18 cellular contexts compared by ENCODE assay signal in genomic region chr17:44831270-44831770, GRCh38. TPM values are rescaled to one million over a fixed set of nuclear protein-coding genes. Genes with fewer than 3 reads are reported as not detected.
DNase-seq lines count a peak whose midpoint lies in the region; ATAC-seq, FAIRE-seq and TF ChIP-seq lines count a peak whose summit lies in the region.
"Had no signal": no experiment of that assay in that cellular context is flagged by ENCODE, and none has a peak within 500 bp of the region (broad histone marks: within the 10 kb centered on the region; RNA-seq: fewer than 3 reads in every experiment).

No MANE protein-coding gene starts in this region.

- H3K36me3 ChIP-seq in K562 (ENCODE audit: control insufficient read depth, insufficient read depth, low read length): no peaks in the 10 kb centered on the region
- H3K36me3 ChIP-seq: thoracic aorta had no signal

- H3K9me1 ChIP-seq in K562 (ENCODE audit: control insufficient read depth, insufficient read depth, low read length): no peaks in the 10 kb centered on the region

- H3K4me1 ChIP-seq in right cardiac atrium (ENCODE audit: control insufficient read depth, insufficient read depth, low read length): no peaks in the 10 kb centered on the region
- H3K4me1 ChIP-seq in K562 (replicated peaks in 1 of 2; ENCODE audit: control insufficient read depth in 2 of 2, insufficient read depth in 2 of 2, low read length in 2 of 2): peaks cover 0 to 15% of the 10 kb centered on the region in 2 experiments; a peak in 4 of 5 replicates

- no peak for TF ChIP-seq EP300 in K562 (IDR thresholded peaks at IDR 0.05; ENCODE audit: low read length)

- H3K4me3 Mint-ChIP-seq in immature natural killer cell (peak overlapping the region; percentile 24 to 64 (median 38)), type B pancreatic cell (peak overlapping the region; percentile 64)

- no peak overlapping the region for H3K4me2 ChIP-seq in K562 (ENCODE audit: insufficient read depth, low read length)

- intact Hi-C loops in Right ventricle myocardium inferior (cut with DNase I): loop anchor here (5.0 kb wide), 1 partner anchor 36 kb away; no protein-coding TSS in a partner anchor
- intact Hi-C loops in right cardiac atrium (cut with DNase I): no loop called here
- intact Hi-C loops in K562 (cut with micrococcal nuclease): no loop called here

- in situ Hi-C loops in K562 (cut with MboI): no loop called here

- no peak for TF ChIP-seq CTCF in K562 (IDR thresholded peaks at IDR 0.05 in 2 of 3, conservative IDR thresholded peaks at IDR 0.05 in 1 of 3; ENCODE audit: insufficient read depth in 2 of 3, low read depth in 1 of 3, low read length in 3 of 3)
- no peak for TF ChIP-seq CTCF in type B pancreatic cell (conservative IDR thresholded peaks at IDR 0.05)

- H3K9me3 ChIP-seq in right cardiac atrium (ENCODE audit: control insufficient read depth, low read length) (no peaks in the 10 kb centered on the region), K562 (replicated peaks; ENCODE audit: control insufficient read depth, insufficient read depth, low read depth, low read length) (no peaks in the 10 kb centered on the region)
- H3K9me3 ChIP-seq: A549, thoracic aorta had no signal

- H3K79me2 ChIP-seq in K562 (ENCODE audit: control insufficient read depth, insufficient read depth, low read length): no peaks in the 10 kb centered on the region

- no peak overlapping the region for H3K9ac ChIP-seq in K562 (ENCODE audit: insufficient read depth in 1 of 2, low read depth in 2 of 2, low read length in 2 of 2)

- H2AFZ ChIP-seq in K562 (ENCODE audit: low read depth, low read length): no peak overlapping the region

- no peak for DNase-seq in Right ventricle myocardium inferior (ENCODE audit: missing footprints)
- no peak for DNase-seq in right cardiac atrium
- DNase-seq in K562 (ENCODE audit: extremely low read depth in 1 of 4, low spot score in 3 of 4): peak in 1 of 4 experiments; percentile 12
- no peak for DNase-seq in immature natural killer cell
- no peak for DNase-seq in type B pancreatic cell (ENCODE audit: extremely low spot score, unreplicated experiment)
- DNase-seq in NCI-H510A treated with DMSO at 0.1 percent for 48 hours (lab: John Stamatoyannopoulos, UW): no peak
- DNase-seq in GM12891 (ENCODE audit: insufficient read length, low spot score): no peak
- DNase-seq: activated CD4-positive, alpha-beta T cell treated with anti-CD3 and anti-CD28 coated beads, Interleukin-2, amount 10 ng/mL, durations not matched to agents 24 days and 14 days; activated T-cell treated with anti-CD3 and anti-CD28 coated beads, Interleukin-2, amount 50 U/mL, for 24 hours; COR-L47; NCI-H2107; SIG-M5; stimulated activated CD4-positive, alpha-beta T cell treated with anti-CD3 and anti-CD28 coated beads, Interleukin-1b, Interleukin-23, amount 100 ng/mL, for 48 hours; T1000 had no signal

- no peaks in the 10 kb centered on the region for H3K9me3 Mint-ChIP-seq in immature natural killer cell
- no peaks in the 10 kb centered on the region for H3K9me3 Mint-ChIP-seq in type B pancreatic cell
- H3K9me3 Mint-ChIP-seq: activated CD4-positive, alpha-beta T cell treated with anti-CD3 and anti-CD28 coated beads, Interleukin-2, amount 10 ng/mL, durations not matched to agents 24 days and 14 days; activated T-cell treated with anti-CD3 and anti-CD28 coated beads, Interleukin-2, amount 50 U/mL, for 24 hours had no signal

- H3K27ac Mint-ChIP-seq in immature natural killer cell: no peak overlapping the region
- H3K27ac Mint-ChIP-seq in type B pancreatic cell: no peak overlapping the region

- TF ChIP-seq POLR2A in K562 (conservative IDR thresholded peaks at IDR 0.05) (no peak), GM12891 (IDR thresholded peaks at IDR 0.05; ENCODE audit: low read depth, low read length) (no peak)

- ATAC-seq in Right ventricle myocardium inferior (peak; percentile 26), right cardiac atrium (no peak), K562 (no peak; the same call in 2 of the 3 replicates), GM19395 (IDR thresholded peaks at IDR 0.05; ENCODE audit: unreplicated experiment) (no peak)

- no TSS peak for BruUV-seq in K562 (replicated peaks; lab: Mats Ljungman, UMichigan)

- H3K4me1 Mint-ChIP-seq in immature natural killer cell (peaks cover 11 to 15% of the 10 kb centered on the region in 2 donors), type B pancreatic cell (ENCODE audit: unreplicated experiment) (peaks cover 32% of the 10 kb centered on the region)

- no peak for FAIRE-seq in K562 (lab: Jason Lieb, UNC)
- no peak for FAIRE-seq in GM12891 (lab: Jason Lieb, UNC)
- FAIRE-seq: A549 had no signal

- CTCF ChIA-PET in K562 (lab: Yijun Ruan, JAX; ENCODE audit: low intra/inter-chr PET ratio): interaction anchor here (0.9 kb wide), 1 partner anchor 52 kb away, joined by 4 read pairs; no protein-coding TSS in a partner anchor

- TF ChIP-seq RAD21 in K562 (CRISPR knock-in tag; conservative IDR thresholded peaks at IDR 0.05 in 1 of 2, IDR thresholded peaks at IDR 0.05 in 1 of 2): no peak

- H3K4me3 ChIP-seq in right cardiac atrium (ENCODE audit: low read length) (no peak overlapping the region), K562 (no peak overlapping the region)

- 81% methylated on average over 12 of the region's 12 CpGs for WGBS in right cardiac atrium
- 11% methylated on average over 12 of the region's 12 CpGs for WGBS in K562 (ENCODE audit: insufficient coverage, low coverage, missing lambda C conversion rate)

- 0 out of 2 replicates have a peak, but pooled peaks cover 4% of the 10 kb centered on the region for H4K20me1 ChIP-seq in K562 (replicated peaks; ENCODE audit: control insufficient read depth, insufficient read depth, low read length)

- no peaks in the 10 kb centered on the region for H3K36me3 Mint-ChIP-seq in immature natural killer cell
- no peaks in the 10 kb centered on the region for H3K36me3 Mint-ChIP-seq in type B pancreatic cell

- H3K27me3 Mint-ChIP-seq in immature natural killer cell (ENCODE audit: low read depth in 3 of 3) (peaks cover 25 to 36% (median 31%) of the 10 kb centered on the region in 3 donors), type B pancreatic cell (peaks cover 15% of the 10 kb centered on the region)

- H3K27me3 ChIP-seq in right cardiac atrium (ENCODE audit: control insufficient read depth, insufficient read depth): no peaks in the 10 kb centered on the region
- peaks cover 23 to 55% of the 10 kb centered on the region in 2 experiments for H3K27me3 ChIP-seq in K562 (ENCODE audit: control insufficient read depth in 2 of 2, insufficient read depth in 2 of 2, low read length in 2 of 2)

- H3K27ac ChIP-seq in right cardiac atrium (ENCODE audit: low read length) (no peak overlapping the region), K562 (ENCODE audit: extremely low read depth, low read depth, low read length) (no peak overlapping the region)

- POLR2A ChIA-PET in K562 (lab: Yijun Ruan, JAX): interaction anchor here (1.2 kb wide), 1 partner anchor 52 kb away, joined by 3 read pairs; no protein-coding TSS in a partner anchor

TF ChIP-seq in GM12891, 5 proteins besides CTCF, POLR2A, EP300 and RAD21 (continues in another document):
- TF ChIP-seq SPI1 (IDR thresholded peaks at IDR 0.05; ENCODE audit: low read depth, low read length): no peak

RNA-seq across cellular contexts. Expression of gene GJC1, which starts 1.2 kb away (rescaled TPM):
- total RNA-seq in Right ventricle myocardium inferior (21.9 TPM), right cardiac atrium (10 to 100 TPM; 35.2 to 64.0 (median 48.5) TPM), K562 (2014; rRNA removed) (0.05 and 0.61 TPM in 2 replicates), K562 (2014; rRNA removed; fragmentation: Illumina TruSeq; extraction: Trizol) (0.15 and 0.19 TPM in 2 replicates), K562 (2015; rRNA removed; fragmentation: Illumina TruSeq; extraction: Trizol) (0.04 TPM in 2 replicates), K562 (2021) (0.33 and 0.58 TPM in 2 replicates), type B pancreatic cell (ENCODE audit: low replicate concordance) (20.2 and 62.6 TPM in 2 replicates)
- polyA plus RNA-seq in right cardiac atrium (20.8 TPM), K562 (2011; rRNA removed) (0.66 and 1.4 TPM in 2 replicates), K562 (2014; fragmentation: Illumina TruSeq; extraction: Trizol) (0.18 and 0.28 TPM in 2 replicates), K562 (2014; fragmentation: Nextera tagmentation; extraction: Ambion mirVana) (under 1 TPM in 1 of 2 experiments, not detected in 1; 0.17 TPM), K562 (2014; rRNA removed) (0.04 and 0.20 TPM in 2 replicates), immature natural killer cell (not detected)
- 1.8 and 2.2 TPM in 2 replicates for total RNA-seq in K562 (2011; cell fraction: chromatin; rRNA removed; ENCODE audit: low replicate concordance)
- 0.67 and 0.79 TPM in 2 replicates for total RNA-seq in K562 (2011; cell fraction: nucleolus; rRNA removed)
- 1.0 and 3.1 TPM in 2 replicates for total RNA-seq in K562 (2011; cell fraction: nucleoplasm; rRNA removed)
- polyA plus RNA-seq in K562 (2011; cell fraction: cytosol; rRNA removed): 0.62 and 0.97 TPM in 2 replicates
- 0.31 and 0.67 TPM in 2 replicates for polyA plus RNA-seq in K562 (2011; cell fraction: nucleus; rRNA removed)
- 0.10 and 0.15 TPM in 2 replicates for polyA plus RNA-seq in K562 (2012)
- 0.54 and 2.7 TPM in 2 replicates for polyA minus RNA-seq in K562 (2011; rRNA and poly(A)+ RNA removed)
- 0.18 and 0.76 TPM in 2 replicates for polyA minus RNA-seq in K562 (2011; cell fraction: cytosol; rRNA and poly(A)+ RNA removed)
- 0.22 and 0.27 TPM in 2 replicates for polyA minus RNA-seq in K562 (2011; cell fraction: nucleus; rRNA and poly(A)+ RNA removed)
- 1.9 TPM for polyA plus RNA-seq in GM12891 (2012; ENCODE audit: low read depth, missing spikeins)

RNA-seq across cellular contexts. Expression of gene HIGD1B, which starts 16.4 kb away (rescaled TPM):
- total RNA-seq in Right ventricle myocardium inferior: 20.4 TPM
- total RNA-seq in right cardiac atrium: 1 to 10 TPM; 1.6 to 5.5 (median 3.6) TPM
- 10.3 TPM for polyA plus RNA-seq in right cardiac atrium
- total RNA-seq in K562 (2011; cell fraction: chromatin; rRNA removed; ENCODE audit: low replicate concordance): not detected in 2 replicates
- not detected in 2 replicates for total RNA-seq in K562 (2011; cell fraction: nucleolus; rRNA removed)
- total RNA-seq in K562 (2011; cell fraction: nucleoplasm; rRNA removed): not detected in 2 replicates
- total RNA-seq in K562 (2014; rRNA removed): not detected in 2 replicates
- total RNA-seq in K562 (2014; rRNA removed; fragmentation: Illumina TruSeq; extraction: Trizol): not detected in 2 replicates
- not detected in 2 replicates for total RNA-seq in K562 (2015; rRNA removed; fragmentation: Illumina TruSeq; extraction: Trizol)
- not detected in 2 replicates for total RNA-seq in K562 (2021)
- not detected in 2 replicates for polyA plus RNA-seq in K562 (2011; rRNA removed)
- not detected in 2 replicates for polyA plus RNA-seq in K562 (2011; cell fraction: cytosol; rRNA removed)
- polyA plus RNA-seq in K562 (2011; cell fraction: nucleus; rRNA removed): not detected in 2 replicates
- polyA plus RNA-seq in K562 (2012): 0.22 TPM in 1 of 2 replicates, not detected in the other
- polyA plus RNA-seq in K562 (2014; fragmentation: Illumina TruSeq; extraction: Trizol): not detected in 2 replicates
- not detected for polyA plus RNA-seq in K562 (2014; fragmentation: Nextera tagmentation; extraction: Ambion mirVana)
- not detected in 2 replicates for polyA plus RNA-seq in K562 (2014; rRNA removed)
- polyA minus RNA-seq in K562 (2011; rRNA and poly(A)+ RNA removed): not detected in 2 replicates
- not detected in 2 replicates for polyA minus RNA-seq in K562 (2011; cell fraction: cytosol; rRNA and poly(A)+ RNA removed)
- polyA minus RNA-seq in K562 (2011; cell fraction: nucleus; rRNA and poly(A)+ RNA removed): not detected in 2 replicates
- not detected for polyA plus RNA-seq in immature natural killer cell
- not detected in 2 replicates for total RNA-seq in type B pancreatic cell (ENCODE audit: low replicate concordance)
- not detected for polyA plus RNA-seq in GM12891 (2012; ENCODE audit: low read depth, missing spikeins)
- total RNA-seq: activated CD4-positive, alpha-beta T cell treated with anti-CD3 and anti-CD28 coated beads, Interleukin-2, amount 10 ng/mL, durations not matched to agents 24 days and 14 days; renal cortical epithelial cell had no signal
- polyA plus RNA-seq: A549 had no signal
